17 cellular contexts compared by ENCODE assay signal in the genomic region with DNA sequence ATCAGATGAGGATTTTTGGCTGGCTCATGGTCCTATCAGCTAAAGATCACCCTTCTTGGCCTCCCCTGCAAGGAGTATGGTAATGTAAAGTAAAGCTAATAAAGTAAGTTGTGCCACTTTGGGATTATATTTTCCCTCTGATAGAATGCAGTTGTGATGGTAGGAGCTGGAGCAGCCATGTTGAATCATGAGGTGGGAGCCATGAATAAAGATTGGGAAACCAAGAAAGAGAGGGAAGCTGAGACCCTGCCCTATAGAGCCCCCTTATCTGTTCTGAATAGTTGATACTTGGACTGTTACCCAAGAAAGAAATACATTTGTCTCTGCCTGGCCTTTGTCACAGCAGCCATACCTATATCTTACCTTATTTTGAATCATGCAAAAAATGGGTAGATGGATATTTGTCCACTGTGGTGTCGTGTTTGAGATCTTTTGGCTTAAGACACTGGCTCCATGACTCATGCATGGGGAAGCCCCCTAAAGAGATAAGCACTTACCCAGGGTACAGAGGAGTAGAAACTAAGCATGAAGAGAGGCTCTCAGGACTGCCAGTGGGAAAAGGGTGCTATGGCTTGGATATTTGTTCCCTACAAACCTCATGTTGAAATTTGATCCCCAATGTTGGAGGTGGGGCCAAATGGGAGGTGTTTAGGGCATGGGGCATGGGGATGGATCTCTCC. TPM values are rescaled to one million over a fixed set of nuclear protein-coding genes. Genes with fewer than 3 reads are reported as not detected.
A peak's percentile ranks its signal among the peaks of the same experiment; 100 is the strongest.
DNase-seq lines count a peak whose midpoint lies in the region; ATAC-seq, FAIRE-seq and TF ChIP-seq lines count a peak whose summit lies in the region.
"Had no signal": no experiment of that assay in that cellular context is flagged by ENCODE, and none has a peak within 500 bp of the region (broad histone marks: within the 10 kb centered on the region; RNA-seq: fewer than 3 reads in every experiment).

No MANE protein-coding gene starts in this region.

- H3K27me3 Mint-ChIP-seq in WTC11 (ENCODE audit: low read depth): no peaks in the 10 kb centered on the region

- H3K4me2 ChIP-seq in HepG2 (ENCODE audit: low read depth, low read length) (no peak overlapping the region), K562 (ENCODE audit: insufficient read depth, low read length) (no peak overlapping the region)

- no peak overlapping the region for H3K4me3 ChIP-seq in HepG2 (replicated peaks in 1 of 3; ENCODE audit: insufficient read depth in 1 of 3, low read depth in 2 of 3, low read length in 3 of 3)
- H3K4me3 ChIP-seq in right lobe of liver: no peak overlapping the region
- no peak overlapping the region for H3K4me3 ChIP-seq in K562
- no peak overlapping the region for H3K4me3 ChIP-seq in upper lobe of right lung
- H3K4me3 ChIP-seq: HAP-1 had no signal

- TF ChIP-seq EP300 in HepG2 (IDR thresholded peaks at IDR 0.05; ENCODE audit: low read depth in 2 of 2, low read length in 2 of 2): no peak
- TF ChIP-seq EP300 in HepG2 (CRISPR knock-in tag; IDR thresholded peaks at IDR 0.05; ENCODE audit: borderline replicate concordance): no peak
- TF ChIP-seq EP300 in K562 (IDR thresholded peaks at IDR 0.05; ENCODE audit: low read length): no peak

- intact Hi-C loops in HepG2 (cut with micrococcal nuclease; ENCODE audit: unreplicated experiment): no loop called here
- intact Hi-C loops in right lobe of liver (cut with DNase I): no loop called here
- intact Hi-C loops in K562 (cut with micrococcal nuclease): no loop called here
- intact Hi-C loops in upper lobe of right lung (cut with DNase I): no loop called here

- no peak for FAIRE-seq in HepG2 (lab: Jason Lieb, UNC)
- no peak for FAIRE-seq in K562 (lab: Jason Lieb, UNC)
- FAIRE-seq: HTR-8/SVneo had no signal

- H3K79me2 ChIP-seq in HepG2 (ENCODE audit: insufficient read depth, low read length): no peaks in the 10 kb centered on the region
- H3K79me2 ChIP-seq in K562 (ENCODE audit: control insufficient read depth, insufficient read depth, low read length): no peaks in the 10 kb centered on the region

- 3% methylated on average over 1 of the region's 1 CpG for WGBS in HepG2 (ENCODE audit: low lambda C conversion rate)
- 82% methylated on average over 1 of the region's 1 CpG for WGBS in right lobe of liver (ENCODE audit: insufficient coverage, low coverage, low lambda C conversion rate, missing lambda C conversion rate)
- 0% methylated on average over 1 of the region's 1 CpG for WGBS in K562 (ENCODE audit: insufficient coverage, low coverage, missing lambda C conversion rate)

- peaks cover 9% of the 10 kb centered on the region for H3K4me1 Mint-ChIP-seq in WTC11

- POLR2A ChIA-PET in HepG2 (lab: Yijun Ruan, JAX): no interaction called here
- POLR2A ChIA-PET in WTC11 (lab: Charles Lee): no interaction called here
- POLR2A ChIA-PET in K562 (lab: Yijun Ruan, JAX): interaction anchor here (0.6 kb wide), 1 partner anchor 59 kb away, joined by 3 read pairs; no protein-coding TSS in a partner anchor

- H3K27ac ChIP-seq in HepG2 (ENCODE audit: extremely low read length, insufficient read depth, low read length): no peak overlapping the region
- no peak overlapping the region for H3K27ac ChIP-seq in right lobe of liver
- H3K27ac ChIP-seq in K562 (ENCODE audit: extremely low read depth, low read depth, low read length): no peak overlapping the region
- H3K27ac ChIP-seq in upper lobe of right lung: no peak overlapping the region

- H3K36me3 Mint-ChIP-seq in WTC11: no peaks in the 10 kb centered on the region
- H3K36me3 Mint-ChIP-seq: CD14-positive monocyte; CD8-positive, alpha-beta T cell had no signal

- TF ChIP-seq RAD21 in HepG2 (CRISPR knock-in tag; IDR thresholded peaks at IDR 0.05): no peak
- no peak for TF ChIP-seq RAD21 in K562 (CRISPR knock-in tag; conservative IDR thresholded peaks at IDR 0.05 in 1 of 2, IDR thresholded peaks at IDR 0.05 in 1 of 2)

- CTCF ChIA-PET in HepG2 (lab: Yijun Ruan, JAX; ENCODE audit: low intra/inter-chr PET ratio, low total read pairs): no interaction called here
- CTCF ChIA-PET in WTC11 (lab: Charles Lee): interaction anchor here (1.5 kb wide), 1 partner anchor 83 kb away, joined by 3 read pairs; no protein-coding TSS in a partner anchor
- CTCF ChIA-PET in K562 (lab: Yijun Ruan, JAX; ENCODE audit: low intra/inter-chr PET ratio): no interaction called here

- ATAC-seq in HepG2 (no peak), right lobe of liver (no peak), WTC11 (no peak), K562 (no peak), upper lobe of right lung (no peak)
- ATAC-seq: CD8-positive, alpha-beta T cell had no signal

- in situ Hi-C loops in HepG2 (cut with HindIII; ENCODE audit: extremely low pct_ligation_motif_present, low pct_unique_long_range_greater_than_20kb) (no loop called here), K562 (cut with MboI) (no loop called here)

- peaks cover 6% of the 10 kb centered on the region for H3K9me3 Mint-ChIP-seq in WTC11
- H3K9me3 Mint-ChIP-seq: CD8-positive, alpha-beta T cell had no signal

- H3K9me1 ChIP-seq in K562 (ENCODE audit: control insufficient read depth, insufficient read depth, low read length): no peaks in the 10 kb centered on the region

- H2AFZ ChIP-seq in HepG2 (ENCODE audit: low read length) (no peak overlapping the region), K562 (ENCODE audit: low read depth, low read length) (no peak overlapping the region)

- H3K36me3 ChIP-seq in HepG2 (replicated peaks in 1 of 2; ENCODE audit: control insufficient read depth in 1 of 2, insufficient read depth in 2 of 2, low read length in 2 of 2) (no peaks in the 10 kb centered on the region), right lobe of liver (no peaks in the 10 kb centered on the region), K562 (ENCODE audit: control insufficient read depth, insufficient read depth, low read length) (no peaks in the 10 kb centered on the region), upper lobe of right lung (no peaks in the 10 kb centered on the region)
- H3K36me3 ChIP-seq: HAP-1 had no signal

- H3K27me3 ChIP-seq in HepG2 (ENCODE audit: control insufficient read depth in 1 of 2, insufficient read depth in 2 of 2, low read length in 2 of 2) (peaks cover 0 to 22% of the 10 kb centered on the region in 2 experiments; a peak in 2 of 5 replicates), right lobe of liver (no peaks in the 10 kb centered on the region), K562 (ENCODE audit: control insufficient read depth in 2 of 2, insufficient read depth in 2 of 2, low read length in 2 of 2) (peaks cover 18 to 22% of the 10 kb centered on the region in 2 experiments), upper lobe of right lung (no peaks in the 10 kb centered on the region)

- no peak overlapping the region for H3K9ac ChIP-seq in HepG2 (ENCODE audit: insufficient read depth, low read depth, low read length)
- no peak overlapping the region for H3K9ac ChIP-seq in K562 (ENCODE audit: insufficient read depth in 1 of 2, low read depth in 2 of 2, low read length in 2 of 2)

- no peak for TF ChIP-seq POLR2A in HepG2 (IDR thresholded peaks at IDR 0.05; ENCODE audit: insufficient read depth in 1 of 2, low read depth in 2 of 2, low read length in 2 of 2)
- TF ChIP-seq POLR2A in right lobe of liver (IDR thresholded peaks at IDR 0.05): no peak
- TF ChIP-seq POLR2A in K562 (conservative IDR thresholded peaks at IDR 0.05): no peak

- H4K20me1 ChIP-seq in HepG2 (ENCODE audit: insufficient read depth, low read length) (no peaks in the 10 kb centered on the region), K562 (replicated peaks; ENCODE audit: control insufficient read depth, insufficient read depth, low read length) (no peaks in the 10 kb centered on the region)

- no peaks in the 10 kb centered on the region for H3K4me1 ChIP-seq in HepG2 (ENCODE audit: insufficient read depth, low read length)
- H3K4me1 ChIP-seq in right lobe of liver: no peaks in the 10 kb centered on the region
- no peaks in the 10 kb centered on the region for H3K4me1 ChIP-seq in K562 (replicated peaks in 1 of 2; ENCODE audit: control insufficient read depth in 2 of 2, insufficient read depth in 2 of 2, low read length in 2 of 2)
- H3K4me1 ChIP-seq in upper lobe of right lung: no peaks in the 10 kb centered on the region
- H3K4me1 ChIP-seq: HAP-1 had no signal

- TF ChIP-seq CTCF in HepG2 (CRISPR knock-in tag; IDR thresholded peaks at IDR 0.05) (no peak), right lobe of liver (IDR thresholded peaks at IDR 0.05) (no peak), WTC11 (IDR thresholded peaks at IDR 0.05) (no peak), K562 (IDR thresholded peaks at IDR 0.05 in 2 of 3, conservative IDR thresholded peaks at IDR 0.05 in 1 of 3; ENCODE audit: insufficient read depth in 2 of 3, low read depth in 1 of 3, low read length in 3 of 3) (no peak), upper lobe of right lung (IDR thresholded peaks at IDR 0.05) (no peak)

- H3K27ac Mint-ChIP-seq in WTC11: no peak overlapping the region
- H3K27ac Mint-ChIP-seq: CD14-positive monocyte; CD8-positive, alpha-beta T cell had no signal

- no peaks in the 10 kb centered on the region for H3K9me3 ChIP-seq in HepG2 (ENCODE audit: low read length)
- no peaks in the 10 kb centered on the region for H3K9me3 ChIP-seq in right lobe of liver
- H3K9me3 ChIP-seq in K562 (replicated peaks; ENCODE audit: control insufficient read depth, insufficient read depth, low read depth, low read length): no peaks in the 10 kb centered on the region
- no peaks in the 10 kb centered on the region for H3K9me3 ChIP-seq in upper lobe of right lung
- H3K9me3 ChIP-seq: HAP-1 had no signal

- BruUV-seq in HepG2 (replicated peaks; lab: Mats Ljungman, UMichigan) (no TSS peak), K562 (replicated peaks; lab: Mats Ljungman, UMichigan) (no TSS peak)

- H3K4me3 Mint-ChIP-seq in WTC11: no peak overlapping the region
- H3K4me3 Mint-ChIP-seq: CD14-positive monocyte; CD8-positive, alpha-beta T cell had no signal

- DNase-seq in HepG2 (ENCODE audit: low spot score) (no peak), right lobe of liver (no peak), WTC11 (ENCODE audit: low spot score) (no peak), K562 (ENCODE audit: extremely low read depth in 1 of 4, low spot score in 3 of 4) (no peak), upper lobe of right lung (peak; percentile 6), kidney glomerular epithelial cell (lab: John Stamatoyannopoulos, UW) (no peak)
- DNase-seq in stimulated activated CD4-positive, alpha-beta T cell treated with anti-CD3 and anti-CD28 coated beads, Interleukin-12 subunit alpha, Interleukin-12 subunit beta, amount 100 ng/mL, for 4 hours: no peak
- DNase-seq: CD8-positive, alpha-beta T cell; COR-L47; DND-41; GDM1; GOT3 had no signal

RNA-seq across cellular contexts. Expression of a gene that starts 17.7 kb away (rescaled TPM):
- total RNA-seq in HepG2 (2016; rRNA removed; fragmentation: Illumina TruSeq; extraction: Trizol) (not detected in 2 replicates), right lobe of liver (under 1 TPM in 5 of 6 experiments, not detected in 1; 0.06 to 0.22 (median 0.13) TPM), WTC11 (2021) (1.2 to 3.1 TPM (median 2.1 TPM) in 3 replicates), K562 (2014; rRNA removed) (0.77 TPM in 1 of 2 replicates, not detected in the other), K562 (2014; rRNA removed; fragmentation: Illumina TruSeq; extraction: Trizol) (not detected in 2 replicates), K562 (2015; rRNA removed; fragmentation: Illumina TruSeq; extraction: Trizol) (not detected in 2 replicates), K562 (2021) (0.04 and 0.09 TPM in 2 replicates), upper lobe of right lung (0.69 TPM)
- not detected in 2 replicates for total RNA-seq in HepG2 (2016; cell fraction: cytosol; rRNA removed; fragmentation: Illumina TruSeq; extraction: Trizol; ENCODE audit: low read depth)
- 0.17 TPM in 1 of 2 replicates, not detected in the other for total RNA-seq in HepG2 (2016; cell fraction: insoluble cytoplasmic fraction; rRNA removed; fragmentation: Illumina TruSeq; extraction: Trizol)
- total RNA-seq in HepG2 (2016; cell fraction: membrane; rRNA removed; fragmentation: Illumina TruSeq; extraction: Trizol): not detected in 2 replicates
- total RNA-seq in HepG2 (2016; cell fraction: nucleus; rRNA removed; fragmentation: Illumina TruSeq; extraction: Trizol): not detected in 2 replicates
- polyA plus RNA-seq in HepG2 (2011; rRNA removed) (0.01 TPM in 1 of 2 replicates, not detected in the other), K562 (2011; rRNA removed) (0.36 and 1.0 TPM in 2 replicates), K562 (2014; fragmentation: Illumina TruSeq; extraction: Trizol) (0.11 TPM in 1 of 2 replicates, not detected in the other), K562 (2014; fragmentation: Nextera tagmentation; extraction: Ambion mirVana) (under 1 TPM; 0.04 to 0.08 TPM), K562 (2014; rRNA removed) (0.12 TPM in 1 of 2 replicates, not detected in the other)
- not detected in 2 replicates for polyA plus RNA-seq in HepG2 (2011; cell fraction: cytosol; rRNA removed)
- not detected in 2 replicates for polyA plus RNA-seq in HepG2 (2011; cell fraction: nucleus; rRNA removed)
- polyA plus RNA-seq in HepG2 (2012): 0.64 TPM in 2 replicates
- not detected in 2 replicates for polyA plus RNA-seq in HepG2 (2016; cell fraction: cytosol; fragmentation: Illumina TruSeq; extraction: Trizol; ENCODE audit: low read depth)
- not detected in 2 replicates for polyA plus RNA-seq in HepG2 (2016; cell fraction: insoluble cytoplasmic fraction; fragmentation: Illumina TruSeq; extraction: Trizol; ENCODE audit: low read depth)
- polyA plus RNA-seq in HepG2 (2016; cell fraction: membrane; fragmentation: Illumina TruSeq; extraction: Trizol; ENCODE audit: low read depth): not detected in 2 replicates
- polyA plus RNA-seq in HepG2 (2016; cell fraction: nucleus; fragmentation: Illumina TruSeq; extraction: Trizol; ENCODE audit: insufficient read depth, low read depth): not detected in 2 replicates
- polyA minus RNA-seq in HepG2 (2011; rRNA and poly(A)+ RNA removed; ENCODE audit: low replicate concordance): not detected in 2 replicates
- not detected in 2 replicates for polyA minus RNA-seq in HepG2 (2011; cell fraction: cytosol; rRNA and poly(A)+ RNA removed)
- polyA minus RNA-seq in HepG2 (2011; cell fraction: nucleus; rRNA and poly(A)+ RNA removed): not detected in 2 replicates
- total RNA-seq in K562 (2011; cell fraction: chromatin; rRNA removed; ENCODE audit: low replicate concordance): 0.63 and 1.5 TPM in 2 replicates
- 0.39 and 1.0 TPM in 2 replicates for total RNA-seq in K562 (2011; cell fraction: nucleolus; rRNA removed)
- 0.51 and 1.4 TPM in 2 replicates for total RNA-seq in K562 (2011; cell fraction: nucleoplasm; rRNA removed)
- 0.73 and 0.87 TPM in 2 replicates for polyA plus RNA-seq in K562 (2011; cell fraction: cytosol; rRNA removed)
- 0.81 and 1.9 TPM in 2 replicates for polyA plus RNA-seq in K562 (2011; cell fraction: nucleus; rRNA removed)
- polyA plus RNA-seq in K562 (2012): 0.29 and 0.39 TPM in 2 replicates
- polyA minus RNA-seq in K562 (2011; rRNA and poly(A)+ RNA removed): 0.32 and 0.93 TPM in 2 replicates
- polyA minus RNA-seq in K562 (2011; cell fraction: cytosol; rRNA and poly(A)+ RNA removed): not detected in 2 replicates
- 0.40 and 1.00 TPM in 2 replicates for polyA minus RNA-seq in K562 (2011; cell fraction: nucleus; rRNA and poly(A)+ RNA removed)
- total RNA-seq: A673; CD8-positive, alpha-beta T cell had no signal
- polyA plus RNA-seq: BJ had no signal

RNA-seq across cellular contexts. Expression of a gene that starts 40.7 kb away (rescaled TPM):
- total RNA-seq in HepG2 (2016; rRNA removed; fragmentation: Illumina TruSeq; extraction: Trizol): 0.09 and 0.11 TPM in 2 replicates
- total RNA-seq in HepG2 (2016; cell fraction: cytosol; rRNA removed; fragmentation: Illumina TruSeq; extraction: Trizol; ENCODE audit: low read depth): 0.09 TPM in 1 of 2 replicates, not detected in the other
- 0.10 and 0.13 TPM in 2 replicates for total RNA-seq in HepG2 (2016; cell fraction: insoluble cytoplasmic fraction; rRNA removed; fragmentation: Illumina TruSeq; extraction: Trizol)
- 0.09 and 0.21 TPM in 2 replicates for total RNA-seq in HepG2 (2016; cell fraction: membrane; rRNA removed; fragmentation: Illumina TruSeq; extraction: Trizol)
- 0.19 TPM in 1 of 2 replicates, not detected in the other for total RNA-seq in HepG2 (2016; cell fraction: nucleus; rRNA removed; fragmentation: Illumina TruSeq; extraction: Trizol)
- 0.05 and 0.08 TPM in 2 replicates for polyA plus RNA-seq in HepG2 (2011; rRNA removed)
- 0.10 and 0.11 TPM in 2 replicates for polyA plus RNA-seq in HepG2 (2011; cell fraction: cytosol; rRNA removed)
- polyA plus RNA-seq in HepG2 (2011; cell fraction: nucleus; rRNA removed): 0.28 and 0.47 TPM in 2 replicates
- 0.36 and 0.56 TPM in 2 replicates for polyA plus RNA-seq in HepG2 (2012)
- polyA plus RNA-seq in HepG2 (2016; cell fraction: cytosol; fragmentation: Illumina TruSeq; extraction: Trizol; ENCODE audit: low read depth): 0.11 and 0.14 TPM in 2 replicates
- 0.13 TPM in 1 of 2 replicates, not detected in the other for polyA plus RNA-seq in HepG2 (2016; cell fraction: insoluble cytoplasmic fraction; fragmentation: Illumina TruSeq; extraction: Trizol; ENCODE audit: low read depth)
- 0.24 TPM in 1 of 2 replicates, not detected in the other for polyA plus RNA-seq in HepG2 (2016; cell fraction: membrane; fragmentation: Illumina TruSeq; extraction: Trizol; ENCODE audit: low read depth)
- polyA plus RNA-seq in HepG2 (2016; cell fraction: nucleus; fragmentation: Illumina TruSeq; extraction: Trizol; ENCODE audit: insufficient read depth, low read depth): 0.15 TPM in 1 of 2 replicates, not detected in the other
- polyA minus RNA-seq in HepG2 (2011; rRNA and poly(A)+ RNA removed; ENCODE audit: low replicate concordance): 0.06 and 1.5 TPM in 2 replicates
- 0.26 TPM in 1 of 2 replicates, not detected in the other for polyA minus RNA-seq in HepG2 (2011; cell fraction: cytosol; rRNA and poly(A)+ RNA removed)
- 0.12 and 0.26 TPM in 2 replicates for polyA minus RNA-seq in HepG2 (2011; cell fraction: nucleus; rRNA and poly(A)+ RNA removed)
- 1 to 10 TPM in 5 of 6 experiments, under 1 TPM in 1; 0.95 to 6.4 (median 3.3) TPM for total RNA-seq in right lobe of liver
- total RNA-seq in WTC11 (2021): 0.21 to 0.27 TPM (median 0.26 TPM) in 3 replicates
- 0.19 TPM in 1 of 2 replicates, not detected in the other for total RNA-seq in K562 (2011; cell fraction: chromatin; rRNA removed; ENCODE audit: low replicate concordance)
- not detected in 2 replicates for total RNA-seq in K562 (2011; cell fraction: nucleolus; rRNA removed)
- 0.31 TPM in 1 of 2 replicates, not detected in the other for total RNA-seq in K562 (2011; cell fraction: nucleoplasm; rRNA removed)
- total RNA-seq in K562 (2014; rRNA removed): not detected in 2 replicates
- not detected in 2 replicates for total RNA-seq in K562 (2014; rRNA removed; fragmentation: Illumina TruSeq; extraction: Trizol)
- total RNA-seq in K562 (2015; rRNA removed; fragmentation: Illumina TruSeq; extraction: Trizol): 0.04 and 0.11 TPM in 2 replicates
- 0.20 and 0.38 TPM in 2 replicates for total RNA-seq in K562 (2021)
- not detected in 2 replicates for polyA plus RNA-seq in K562 (2011; rRNA removed)
- polyA plus RNA-seq in K562 (2011; cell fraction: cytosol; rRNA removed): not detected in 2 replicates
- polyA plus RNA-seq in K562 (2011; cell fraction: nucleus; rRNA removed): 0.04 and 0.13 TPM in 2 replicates
- polyA plus RNA-seq in K562 (2012): 0.23 and 0.25 TPM in 2 replicates
- not detected in 2 replicates for polyA plus RNA-seq in K562 (2014; fragmentation: Illumina TruSeq; extraction: Trizol)
- under 1 TPM; 0.01 to 0.08 TPM for polyA plus RNA-seq in K562 (2014; fragmentation: Nextera tagmentation; extraction: Ambion mirVana)
- 0.11 TPM in 1 of 2 replicates, not detected in the other for polyA plus RNA-seq in K562 (2014; rRNA removed)
- polyA minus RNA-seq in K562 (2011; rRNA and poly(A)+ RNA removed): 0.06 TPM in 1 of 2 replicates, not detected in the other
- polyA minus RNA-seq in K562 (2011; cell fraction: cytosol; rRNA and poly(A)+ RNA removed): not detected in 2 replicates
- not detected in 2 replicates for polyA minus RNA-seq in K562 (2011; cell fraction: nucleus; rRNA and poly(A)+ RNA removed)
- 78.9 TPM for total RNA-seq in upper lobe of right lung
- total RNA-seq: A673 had no signal
- polyA plus RNA-seq: BJ had no signal

Comparison
In these comparisons a context has a peak if more than half of its experiments do, and no peak if none do; other contexts are left out.
1. RNA of a gene that starts 40.7 kb away (total RNA-seq): 78.9 TPM in upper lobe of right lung (single experiment); 0.95 to 6.4 TPM in right lobe of liver, 0.21 to 0.27 TPM in WTC11, 0.04 to 0.38 TPM in K562 and 0.09 to 0.21 TPM in HepG2; every median in the first group is over 10 times any median in the second.